ENCODE assay signal across 8 cellular contexts in genomic region chr9:93134018-93134739, GRCh38. TPM values are rescaled to one million over a fixed set of nuclear protein-coding genes. Genes with fewer than 3 reads are reported as not detected.
A peak's percentile ranks its signal among the peaks of the same experiment; 100 is the strongest.
DNase-seq lines count a peak whose midpoint lies in the region; ATAC-seq, FAIRE-seq and TF ChIP-seq lines count a peak whose summit lies in the region.

Gene NINJ1, minus strand, starts transcription at chr9:93134251. Its CDS starts 34 bp downstream, at chr9:93134217.

- ATAC-seq in GM21360 (IDR thresholded peaks at IDR 0.05; ENCODE audit: unreplicated experiment) (peak; percentile 64), T-helper 17 cell (peak; percentile 88), sciatic nerve (peak; percentile 77)

- H3K27ac Mint-ChIP-seq in T-helper 17 cell = peak within 1 kb of the TSS; percentile 98

- H3K27me3 Mint-ChIP-seq in T-helper 17 cell = no peaks in the 10 kb centered on the region

- DNase-seq in Daoy (ENCODE audit: low read depth) = peak; percentile 85
- DNase-seq in HTR-8/SVneo (ENCODE audit: insufficient read length, low spot score) = peak; percentile 77
- DNase-seq in T-helper 17 cell = peak; percentile 85 to 90 (median 85)
- DNase-seq in hepatocyte (ENCODE audit: low spot score) = peak; percentile 93
- peak; percentile 86 for DNase-seq in sciatic nerve (ENCODE audit: low spot score)
- no peak for DNase-seq in cerebellar nuclear complex (lab: John Stamatoyannopoulos, UW)

- no peaks in the 10 kb centered on the region for H3K27me3 ChIP-seq in hepatocyte

- peaks cover 52% of the 10 kb centered on the region for H3K4me1 Mint-ChIP-seq in T-helper 17 cell

- H3K4me1 ChIP-seq in hepatocyte (ENCODE audit: insufficient read depth) = peaks cover 28% of the 10 kb centered on the region

- peak within 1 kb of the TSS; percentile 94 for H3K4me2 ChIP-seq in hepatocyte

- no peaks in the 10 kb centered on the region for H3K36me3 ChIP-seq in hepatocyte (replicated peaks; ENCODE audit: insufficient read depth, low read depth)

- peaks cover 1% of the 10 kb centered on the region for H4K20me1 ChIP-seq in hepatocyte (ENCODE audit: insufficient read depth, poor library complexity, severe bottlenecking)

- H3K4me3 Mint-ChIP-seq in T-helper 17 cell = peak within 1 kb of the TSS; percentile 91

- H3K79me2 ChIP-seq in hepatocyte = peaks cover 39% of the 10 kb centered on the region

- H3K4me3 ChIP-seq in hepatocyte = peak within 1 kb of the TSS; percentile 76

- TF ChIP-seq CTCF in hepatocyte (IDR thresholded peaks at IDR 0.05; ENCODE audit: poor library complexity) = no peak

- WGBS in hepatocyte (ENCODE audit: low lambda C conversion rate, missing lambda C conversion rate) = 2% methylated on average over 57 of the region's 78 CpGs

- H3K36me3 Mint-ChIP-seq in T-helper 17 cell (ENCODE audit: low read depth) = no peaks in the 10 kb centered on the region

- intact Hi-C loops in sciatic nerve (cut with DNase I) = no loop called here

- no peaks in the 10 kb centered on the region for H3K9me2 ChIP-seq in hepatocyte (replicated peaks; ENCODE audit: insufficient read depth)

- H3K9me3 ChIP-seq in T-helper 17 cell (ENCODE audit: control insufficient read depth, low read length, poor library complexity, severe bottlenecking) (no peaks in the 10 kb centered on the region), hepatocyte (ENCODE audit: low read depth) (no peaks in the 10 kb centered on the region)

- FAIRE-seq in HTR-8/SVneo (lab: Jason Lieb, UNC) = no peak

- H3K27ac ChIP-seq in angular gyrus (ENCODE audit: low read depth, low read length) (peak within 1 kb of the TSS; percentile 83), hepatocyte (peak within 1 kb of the TSS; percentile 99)

- H2AFZ ChIP-seq in hepatocyte = peak within 1 kb of the TSS; percentile 89

RNA-seq across cellular contexts. Expression of gene NINJ1, which starts in this region (rescaled TPM):
- total RNA-seq in Daoy (2014; rRNA removed; shearing (Covaris generic)) = 18.2 and 19.9 TPM in 2 replicates
- total RNA-seq in T-helper 17 cell (100 to 1,000 TPM; 169 to 219 TPM), hepatocyte (55.4 and 67.9 TPM in 2 replicates), sciatic nerve (53.5 TPM)
- 114 and 135 TPM in 2 replicates for polyA plus RNA-seq in hepatocyte

Comparison
In these comparisons a context has a peak if more than half of its experiments do, and no peak if none do; other contexts are left out.
1. DNase-seq: peak in Daoy (single experiment), HTR-8/SVneo (single experiment), T-helper 17 cell (3 of 3), hepatocyte (single experiment) and sciatic nerve (single experiment); none in cerebellar nuclear complex (0 of 2).
2. Peak in every context shown above with its lines, with median percentiles within 50 percentile points of each other: ATAC-seq.